In the genomic region with DNA sequence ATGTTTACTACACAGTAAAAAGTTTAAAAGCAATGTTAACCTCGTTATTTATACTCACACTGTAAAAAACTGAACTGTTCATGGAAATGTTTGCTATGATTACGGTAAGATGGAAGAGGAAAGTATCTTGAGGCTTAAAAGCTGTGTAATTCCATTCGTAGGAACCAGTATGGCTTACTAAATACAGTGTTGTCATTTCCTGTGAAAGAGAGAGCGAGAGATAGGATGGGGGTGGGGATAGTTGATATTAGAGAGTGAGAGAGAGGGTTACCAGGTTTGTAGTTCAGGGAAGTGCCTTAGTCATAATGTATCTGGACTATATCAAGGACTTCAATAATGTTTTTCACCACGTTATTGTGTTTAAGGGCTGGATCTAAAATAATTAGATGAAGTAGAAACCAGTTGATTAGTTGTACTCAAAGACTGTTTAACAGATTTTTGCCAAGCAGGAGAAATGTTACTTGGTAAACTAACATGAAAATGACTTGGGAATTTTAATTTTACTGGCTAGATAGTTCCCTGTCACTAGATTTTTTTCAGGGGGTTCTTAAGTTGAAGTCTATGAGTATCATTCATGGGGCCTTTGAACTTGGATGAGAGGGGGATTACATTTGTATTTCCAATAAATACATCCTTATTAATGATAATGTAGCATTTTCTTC, we compare ENCODE assay signal across 10 cellular contexts. TPM values are rescaled to one million over a fixed set of nuclear protein-coding genes. Genes with fewer than 3 reads are reported as not detected.
DNase-seq lines count a peak whose midpoint lies in the region; ATAC-seq and TF ChIP-seq lines count a peak whose summit lies in the region.
"Had no signal": no experiment of that assay in that cellular context is flagged by ENCODE, and none has a peak within 500 bp of the region (broad histone marks: within the 10 kb centered on the region; RNA-seq: fewer than 3 reads in every experiment).

No MANE protein-coding gene starts in this region.

- peaks cover 6% of the 10 kb centered on the region for H3K27me3 Mint-ChIP-seq in activated T-cell treated with anti-CD3 and anti-CD28 coated beads, Interleukin-2, amount 50 U/mL, for 4 hours (ENCODE audit: low read depth)

- H3K9me3 ChIP-seq in left ventricle myocardium inferior (replicated peaks) (no peaks in the 10 kb centered on the region), stomach (no peaks in the 10 kb centered on the region)
- H3K9me3 ChIP-seq: ascending aorta had no signal

- H3K4me1 Mint-ChIP-seq in activated T-cell treated with anti-CD3 and anti-CD28 coated beads, Interleukin-2, amount 50 U/mL, for 4 hours (ENCODE audit: low read depth) = peaks cover 20% of the 10 kb centered on the region

- WGBS in stomach, 5 donors = 54 to 70% (median 62%) methylated on average over 5 of the region's 5 CpGs

- H3K27me3 ChIP-seq in left ventricle myocardium inferior (ENCODE audit: low read depth) (no peaks in the 10 kb centered on the region), stomach (no peaks in the 10 kb centered on the region)
- H3K27me3 ChIP-seq: ascending aorta had no signal

- ATAC-seq in activated T-cell treated with anti-CD3 and anti-CD28 coated beads, Interleukin-2, amount 50 U/mL, for 4 hours = peak; percentile 37 to 48
- peak; percentile 82 for ATAC-seq in SK-N-SH treated with all-trans-retinoic acid at 6 μM for 48 hours
- no peak for ATAC-seq in omental fat pad (ENCODE audit: low FRiP score)

- H3K27ac ChIP-seq in left ventricle myocardium inferior (replicated peaks) = peak overlapping the region; percentile 27
- peak overlapping the region in 4 of 5 donors; percentile 18 to 56 (median 36) for H3K27ac ChIP-seq in stomach
- H3K27ac ChIP-seq: ascending aorta had no signal

- no peak for TF ChIP-seq POLR2A in stomach (IDR thresholded peaks at IDR 0.05)

- intact Hi-C loops in left ventricle myocardium inferior (cut with micrococcal nuclease) (no loop called here), stomach (cut with DNase I; ENCODE audit: low total_unique reads) (no loop called here)

- peaks cover 80% of the 10 kb centered on the region for H3K4me1 ChIP-seq in left ventricle myocardium inferior
- H3K4me1 ChIP-seq in stomach = peaks cover 24 to 77% (median 50%) of the 10 kb centered on the region in 4 donors

- H3K36me3 Mint-ChIP-seq in activated T-cell treated with anti-CD3 and anti-CD28 coated beads, Interleukin-2, amount 50 U/mL, for 4 hours (ENCODE audit: insufficient read depth) = no peaks in the 10 kb centered on the region

- peaks cover 4% of the 10 kb centered on the region for H3K9me3 Mint-ChIP-seq in activated T-cell treated with anti-CD3 and anti-CD28 coated beads, Interleukin-2, amount 50 U/mL, for 4 hours

- TF ChIP-seq EP300 in stomach (IDR thresholded peaks at IDR 0.05) = no peak

- no peak overlapping the region for H3K4me3 ChIP-seq in left ventricle myocardium inferior
- no peak overlapping the region for H3K4me3 ChIP-seq in stomach
- H3K4me3 ChIP-seq: ascending aorta had no signal

- no peaks in the 10 kb centered on the region for H3K36me3 ChIP-seq in left ventricle myocardium inferior
- no peaks in the 10 kb centered on the region for H3K36me3 ChIP-seq in stomach
- H3K36me3 ChIP-seq: ascending aorta had no signal

- no peak overlapping the region for H3K4me3 Mint-ChIP-seq in activated T-cell treated with anti-CD3 and anti-CD28 coated beads, Interleukin-2, amount 50 U/mL, for 4 hours

- DNase-seq in activated T-cell treated with anti-CD3 and anti-CD28 coated beads, Interleukin-2, amount 50 U/mL, for 4 hours = no peak
- no peak for DNase-seq in activated T-cell treated with anti-CD3 and anti-CD28 coated beads, Interleukin-2, amount 50 U/mL, for 1 hour
- no peak for DNase-seq in left ventricle myocardium inferior
- no peak for DNase-seq in stomach
- no peak for DNase-seq in HT-29 (ENCODE audit: low spot score)
- DNase-seq in omental fat pad (ENCODE audit: low spot score) = no peak
- DNase-seq in NAMALWA (ENCODE audit: low spot score) = no peak
- DNase-seq: activated CD4-positive, CD25-positive, alpha-beta regulatory T cell had no signal

- TF ChIP-seq CTCF in left ventricle myocardium inferior (IDR thresholded peaks at IDR 0.05; ENCODE audit: borderline replicate concordance) (no peak), stomach (IDR thresholded peaks at IDR 0.05) (no peak), omental fat pad (IDR thresholded peaks at IDR 0.05) (no peak)

TF ChIP-seq in SK-N-SH treated with all-trans-retinoic acid at 6 μM for 48 hours, 23 proteins besides CTCF, POLR2A, EP300 and RAD21:
- peak; percentile 49; the same call in 1 of the 2 replicates for TF ChIP-seq ZFP30 (CRISPR knock-in tag; IDR thresholded peaks at IDR 0.05)
- TF ChIP-seq, protein P1, sequence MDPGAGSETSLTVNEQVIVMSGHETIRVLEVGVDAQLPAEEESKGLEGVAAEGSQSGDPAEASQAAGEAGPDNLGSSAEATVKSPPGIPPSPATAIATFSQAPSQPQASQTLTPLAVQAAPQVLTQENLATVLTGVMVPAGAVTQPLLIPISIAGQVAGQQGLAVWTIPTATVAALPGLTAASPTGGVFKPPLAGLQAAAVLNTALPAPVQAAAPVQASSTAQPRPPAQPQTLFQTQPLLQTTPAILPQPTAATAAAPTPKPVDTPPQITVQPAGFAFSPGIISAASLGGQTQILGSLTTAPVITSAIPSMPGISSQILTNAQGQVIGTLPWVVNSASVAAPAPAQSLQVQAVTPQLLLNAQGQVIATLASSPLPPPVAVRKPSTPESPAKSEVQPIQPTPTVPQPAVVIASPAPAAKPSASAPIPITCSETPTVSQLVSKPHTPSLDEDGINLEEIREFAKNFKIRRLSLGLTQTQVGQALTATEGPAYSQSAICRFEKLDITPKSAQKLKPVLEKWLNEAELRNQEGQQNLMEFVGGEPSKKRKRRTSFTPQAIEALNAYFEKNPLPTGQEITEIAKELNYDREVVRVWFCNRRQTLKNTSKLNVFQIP (CRISPR knock-in tag; IDR thresholded peaks at IDR 0.05; ENCODE audit: borderline replicate concordance, low read depth) = peak; percentile 34; the same call in 1 of the 2 replicates
- peak; percentile 71; the same call in 1 of the 2 replicates for TF ChIP-seq ZC3H10 (CRISPR knock-in tag; IDR thresholded peaks at IDR 0.05)
- TF ChIP-seq TOX (CRISPR knock-in tag; IDR thresholded peaks at IDR 0.05; ENCODE audit: borderline replicate concordance) = peak; percentile 53
- TF ChIP-seq ISL1 (CRISPR knock-in tag; IDR thresholded peaks at IDR 0.05) = peak; percentile 63
- TF ChIP-seq, protein P2, sequence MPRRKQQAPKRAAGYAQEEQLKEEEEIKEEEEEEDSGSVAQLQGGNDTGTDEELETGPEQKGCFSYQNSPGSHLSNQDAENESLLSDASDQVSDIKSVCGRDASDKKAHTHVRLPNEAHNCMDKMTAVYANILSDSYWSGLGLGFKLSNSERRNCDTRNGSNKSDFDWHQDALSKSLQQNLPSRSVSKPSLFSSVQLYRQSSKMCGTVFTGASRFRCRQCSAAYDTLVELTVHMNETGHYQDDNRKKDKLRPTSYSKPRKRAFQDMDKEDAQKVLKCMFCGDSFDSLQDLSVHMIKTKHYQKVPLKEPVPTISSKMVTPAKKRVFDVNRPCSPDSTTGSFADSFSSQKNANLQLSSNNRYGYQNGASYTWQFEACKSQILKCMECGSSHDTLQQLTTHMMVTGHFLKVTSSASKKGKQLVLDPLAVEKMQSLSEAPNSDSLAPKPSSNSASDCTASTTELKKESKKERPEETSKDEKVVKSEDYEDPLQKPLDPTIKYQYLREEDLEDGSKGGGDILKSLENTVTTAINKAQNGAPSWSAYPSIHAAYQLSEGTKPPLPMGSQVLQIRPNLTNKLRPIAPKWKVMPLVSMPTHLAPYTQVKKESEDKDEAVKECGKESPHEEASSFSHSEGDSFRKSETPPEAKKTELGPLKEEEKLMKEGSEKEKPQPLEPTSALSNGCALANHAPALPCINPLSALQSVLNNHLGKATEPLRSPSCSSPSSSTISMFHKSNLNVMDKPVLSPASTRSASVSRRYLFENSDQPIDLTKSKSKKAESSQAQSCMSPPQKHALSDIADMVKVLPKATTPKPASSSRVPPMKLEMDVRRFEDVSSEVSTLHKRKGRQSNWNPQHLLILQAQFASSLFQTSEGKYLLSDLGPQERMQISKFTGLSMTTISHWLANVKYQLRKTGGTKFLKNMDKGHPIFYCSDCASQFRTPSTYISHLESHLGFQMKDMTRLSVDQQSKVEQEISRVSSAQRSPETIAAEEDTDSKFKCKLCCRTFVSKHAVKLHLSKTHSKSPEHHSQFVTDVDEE (CRISPR knock-in tag; IDR thresholded peaks at IDR 0.05) = no peak

RNA-seq across cellular contexts. Expression of gene AFDN, which starts 30.4 kb away (rescaled TPM):
- total RNA-seq in activated T-cell treated with anti-CD3 and anti-CD28 coated beads, Interleukin-2, amount 50 U/mL, for 4 hours = 10 to 100 TPM; 12.8 to 29.1 (median 17.9) TPM
- total RNA-seq in left ventricle myocardium inferior (54.9 TPM), stomach (100 to 1,000 TPM in 4 of 5 donors, 10 to 100 TPM in 1; 95.1 to 521 (median 203) TPM), omental fat pad (100 to 1,000 TPM; 114 to 166 (median 125) TPM)
- 10 to 100 TPM; 24.8 to 34.7 (median 25.7) TPM for polyA plus RNA-seq in stomach
- total RNA-seq in HT-29 (2014; rRNA removed; shearing (Covaris generic)) = 79.8 and 86.5 TPM in 2 replicates
